In genomic region chr6:26214826-26215199, GRCh38 we compare ENCODE assay signal across 10 cellular contexts.
DNase-seq lines count a peak whose midpoint lies in the region; ATAC-seq and TF ChIP-seq lines count a peak whose summit lies in the region.
"Had no signal": no experiment of that assay in that cellular context is flagged by ENCODE, and none has a peak within 500 bp of the region (broad histone marks: within the 10 kb centered on the region; RNA-seq: fewer than 3 reads in every experiment).

No MANE protein-coding gene starts in this region.

- DNase-seq in AG10803 (ENCODE audit: low read depth), result no peak
- no peak for DNase-seq in activated naive CD8-positive, alpha-beta T cell treated with anti-CD3 and anti-CD28 coated beads, Interleukin-2, amount 50 U/mL, for 24 hours
- no peak for DNase-seq in kidney epithelial cell (ENCODE audit: low read depth)
- no peak for DNase-seq in occipital lobe (lab: John Stamatoyannopoulos, UW)
- DNase-seq in NCI-H524 treated with DMSO at 0.1 percent for 48 hours (lab: John Stamatoyannopoulos, UW), result no peak
- DNase-seq in mesenchymal stem cell, result no peak
- DNase-seq in COLO829 (ENCODE audit: low spot score), result no peak
- DNase-seq: sigmoid colon had no signal

- H2BK5ac ChIP-seq in mesenchymal stem cell (ENCODE audit: low read depth, low read length, poor library complexity, severe bottlenecking), result no peak overlapping the region

- ATAC-seq in activated naive CD8-positive, alpha-beta T cell treated with anti-CD3 and anti-CD28 coated beads, Interleukin-2, amount 50 U/mL, for 24 hours, result no peak

- H3K27me3 Mint-ChIP-seq in activated naive CD8-positive, alpha-beta T cell treated with anti-CD3 and anti-CD28 coated beads, Interleukin-2, amount 50 U/mL, for 24 hours, result no peaks in the 10 kb centered on the region

- peak overlapping the region; percentile 18 for H3K27ac Mint-ChIP-seq in activated naive CD8-positive, alpha-beta T cell treated with anti-CD3 and anti-CD28 coated beads, Interleukin-2, amount 50 U/mL, for 24 hours

- peaks cover 8% of the 10 kb centered on the region for H3K4me1 Mint-ChIP-seq in activated naive CD8-positive, alpha-beta T cell treated with anti-CD3 and anti-CD28 coated beads, Interleukin-2, amount 50 U/mL, for 24 hours

- no peak for TF ChIP-seq CTCF in AG10803 (conservative IDR thresholded peaks at IDR 0.05; ENCODE audit: low read length)
- no peak for TF ChIP-seq CTCF in kidney epithelial cell (IDR thresholded peaks at IDR 0.05; ENCODE audit: insufficient read depth, low read length, poor library complexity, severe bottlenecking)

- H3K14ac ChIP-seq in mesenchymal stem cell (ENCODE audit: low read length in 2 of 2), result no peak overlapping the region

- H4K91ac ChIP-seq in mesenchymal stem cell (ENCODE audit: low read length), result no peak overlapping the region

- no peak overlapping the region for H3K27ac ChIP-seq in mesenchymal stem cell (ENCODE audit: low read length, poor library complexity, severe bottlenecking)

- peaks cover 14% of the 10 kb centered on the region for H3K4me1 ChIP-seq in mesenchymal stem cell (ENCODE audit: control insufficient read depth, insufficient read depth, low read depth, low read length)
- H3K4me1 ChIP-seq: SJCRH30 had no signal

- H3K4me3 Mint-ChIP-seq in activated naive CD8-positive, alpha-beta T cell treated with anti-CD3 and anti-CD28 coated beads, Interleukin-2, amount 50 U/mL, for 24 hours, result no peak overlapping the region

- H2BK12ac ChIP-seq in mesenchymal stem cell (ENCODE audit: low read length in 2 of 2), result no peak overlapping the region

- H2BK15ac ChIP-seq in mesenchymal stem cell (ENCODE audit: low read depth, poor library complexity, severe bottlenecking), result no peak overlapping the region

- H3K4me2 ChIP-seq in mesenchymal stem cell (ENCODE audit: low read length, poor library complexity, severe bottlenecking), result no peak overlapping the region

- H4K8ac ChIP-seq in mesenchymal stem cell (ENCODE audit: low read length), result no peak overlapping the region

- H3K27me3 ChIP-seq in kidney epithelial cell (ENCODE audit: control insufficient read depth, insufficient read depth, low read length), result no peaks in the 10 kb centered on the region
- H3K27me3 ChIP-seq in mesenchymal stem cell (ENCODE audit: control insufficient read depth in 1 of 2, insufficient read depth in 1 of 2, low read length in 2 of 2), result no peaks in the 10 kb centered on the region
- H3K27me3 ChIP-seq: sigmoid colon, SJCRH30 had no signal

- H3K36me3 ChIP-seq in kidney epithelial cell (ENCODE audit: control insufficient read depth, insufficient read depth, low read length) (no peaks in the 10 kb centered on the region), mesenchymal stem cell (ENCODE audit: control insufficient read depth in 1 of 2, insufficient read depth in 2 of 2, low read depth in 1 of 2, low read length in 2 of 2) (no peaks in the 10 kb centered on the region)
- H3K36me3 ChIP-seq: sigmoid colon, SJCRH30 had no signal

- no peak overlapping the region for H3K23ac ChIP-seq in mesenchymal stem cell (ENCODE audit: low read length in 2 of 2)

- H3K4me3 ChIP-seq in AG10803 (ENCODE audit: low read length), result peak overlapping the region; percentile 68
- H3K4me3 ChIP-seq in kidney epithelial cell (ENCODE audit: low read depth, low read length), result peak overlapping the region; percentile 46
- no peak overlapping the region for H3K4me3 ChIP-seq in mesenchymal stem cell (ENCODE audit: insufficient read depth in 1 of 2, low read depth in 1 of 2, low read length in 2 of 2)

- no peak overlapping the region for H3K4ac ChIP-seq in mesenchymal stem cell (ENCODE audit: low read depth in 1 of 2, low read length in 2 of 2)

- no peak overlapping the region for H2AK5ac ChIP-seq in mesenchymal stem cell (ENCODE audit: low read length, severe bottlenecking)

- H3K18ac ChIP-seq in mesenchymal stem cell (ENCODE audit: low read depth in 1 of 2, low read length in 2 of 2), result peak overlapping the region in 1 of 2 experiments; percentile 38

- H3K9me3 Mint-ChIP-seq in activated naive CD8-positive, alpha-beta T cell treated with anti-CD3 and anti-CD28 coated beads, Interleukin-2, amount 50 U/mL, for 24 hours, result peaks cover 8% of the 10 kb centered on the region

- H2AFZ ChIP-seq in mesenchymal stem cell (ENCODE audit: low read depth, low read length), result no peak overlapping the region

- no peak overlapping the region for H2BK120ac ChIP-seq in mesenchymal stem cell (ENCODE audit: low read depth, low read length)

- H3K9me3 ChIP-seq in mesenchymal stem cell (ENCODE audit: control insufficient read depth, low read length), result no peaks in the 10 kb centered on the region
- H3K9me3 ChIP-seq: sigmoid colon, SJCRH30 had no signal

- peak; percentile 3 for TF ChIP-seq POLR2A in GM19099 (IDR thresholded peaks at IDR 0.05; ENCODE audit: extremely low read depth, insufficient read length, low read depth)

- no peaks in the 10 kb centered on the region for H3K79me1 ChIP-seq in mesenchymal stem cell (replicated peaks; ENCODE audit: low read length, poor library complexity, severe bottlenecking)

- 89% methylated on average over 14 of the region's 14 CpGs for WGBS in mesenchymal stem cell

- H3K9ac ChIP-seq in mesenchymal stem cell (ENCODE audit: low read length), result no peak overlapping the region

- no peaks in the 10 kb centered on the region for H3K36me3 Mint-ChIP-seq in activated naive CD8-positive, alpha-beta T cell treated with anti-CD3 and anti-CD28 coated beads, Interleukin-2, amount 50 U/mL, for 24 hours (ENCODE audit: low read depth)

Comparison
In these comparisons a context has a peak if more than half of its experiments do, and no peak if none do; other contexts are left out.
1. H3K4me3 ChIP-seq: peak in AG10803 (single experiment) and kidney epithelial cell (single experiment); none in mesenchymal stem cell (0 of 2).